Comparison of ENCODE assay signal across 20 cellular contexts in genomic region chr19:49800771-49801170, GRCh38. TPM values are rescaled to one million over a fixed set of nuclear protein-coding genes. Genes with fewer than 3 reads are reported as not detected.
DNase-seq lines count a peak whose midpoint lies in the region; ATAC-seq and TF ChIP-seq lines count a peak whose summit lies in the region.
"Had no signal": no experiment of that assay in that cellular context is flagged by ENCODE, and none has a peak within 500 bp of the region (broad histone marks: within the 10 kb centered on the region; RNA-seq: fewer than 3 reads in every experiment).

No MANE protein-coding gene starts in this region.

- H3K27me3 ChIP-seq in testis (no peaks in the 10 kb centered on the region), Karpas-422 (ENCODE audit: low read length) (no peaks in the 10 kb centered on the region)
- H3K27me3 ChIP-seq: BLaER1 treated with 17β-estradiol and CSF1 and Interleukin-3, amounts not matched to agents 10 nM and 100 nM had no signal

- peaks cover 100% of the 10 kb centered on the region for H3K36me3 Mint-ChIP-seq in dendritic cell treated with granulocyte-macrophage colony-stimulating factor and Interleukin-4, amounts not matched to agents 40 ng/mL and 50 ng/mL, for 4 days (ENCODE audit: low read depth)
- H3K36me3 Mint-ChIP-seq in nephron progenitor cell (ENCODE audit: low read depth), result peaks cover 40% of the 10 kb centered on the region

- no peak for TF ChIP-seq POLR2A in testis (IDR thresholded peaks at IDR 0.05)

- DNase-seq in RWPE1 (ENCODE audit: low spot score) (no peak), nephron progenitor cell (no peak), testis (no peak), Karpas-422 (no peak)
- no peak for DNase-seq in stimulated activated CD4-positive, alpha-beta T cell treated with anti-CD3 and anti-CD28 coated beads, Interleukin-15, amount 100 ng/mL, for 24 hours
- DNase-seq: CD8-positive, alpha-beta memory T cell; COR-L47; DMS 273 treated with DMSO at 0.1 percent for 48 hours; GM23248; KG1 had no signal

- peaks cover 18% of the 10 kb centered on the region for H3K4me1 ChIP-seq in testis
- H3K4me1 ChIP-seq in Karpas-422 (ENCODE audit: low read length), result no peaks in the 10 kb centered on the region
- H3K4me1 ChIP-seq: HAP-1 had no signal

- no peaks in the 10 kb centered on the region for H3K9me2 ChIP-seq in Karpas-422 (replicated peaks; ENCODE audit: insufficient read depth, low read length)

- H3K4me3 Mint-ChIP-seq in dendritic cell treated with granulocyte-macrophage colony-stimulating factor and Interleukin-4, amounts not matched to agents 40 ng/mL and 50 ng/mL, for 4 days, result no peak overlapping the region
- peak overlapping the region; percentile 32 for H3K4me3 Mint-ChIP-seq in nephron progenitor cell
- H3K4me3 Mint-ChIP-seq: B cell, IgD-negative memory B cell had no signal

- 92% methylated on average over 9 to 10 of the region's 10 CpGs for WGBS in testis, 2 donors

- no peaks in the 10 kb centered on the region for H3K79me2 ChIP-seq in Karpas-422 (ENCODE audit: low read length)

- H3K9me3 ChIP-seq in testis, result no peaks in the 10 kb centered on the region
- no peaks in the 10 kb centered on the region for H3K9me3 ChIP-seq in Karpas-422 (ENCODE audit: low read length)
- H3K9me3 ChIP-seq: BLaER1 treated with 17β-estradiol and CSF1 and Interleukin-3, amounts not matched to agents 10 nM and 100 nM; HAP-1 had no signal

- H3K27ac ChIP-seq in RWPE1, result peak overlapping the region; percentile 1; the same call in 1 of the 2 replicates
- peak overlapping the region; percentile 75 to 77 for H3K27ac ChIP-seq in testis
- H3K27ac ChIP-seq in Karpas-422 (ENCODE audit: low read length), result no peak overlapping the region
- H3K27ac ChIP-seq: BLaER1 treated with 17β-estradiol and CSF1 and Interleukin-3, amounts not matched to agents 10 nM and 100 nM; GM23248 had no signal

- H3K4me1 Mint-ChIP-seq in dendritic cell treated with granulocyte-macrophage colony-stimulating factor and Interleukin-4, amounts not matched to agents 40 ng/mL and 50 ng/mL, for 4 days (ENCODE audit: low read depth), result no peaks in the 10 kb centered on the region
- peaks cover 23% of the 10 kb centered on the region for H3K4me1 Mint-ChIP-seq in nephron progenitor cell
- H3K4me1 Mint-ChIP-seq: B cell; CD8-positive, alpha-beta memory T cell; IgD-negative memory B cell had no signal

- CTCF ChIA-PET in RWPE1 (lab: Yijun Ruan, JAX), result interaction anchor here (0.6 to 0.9 kb wide), 2 partner anchors 25 to 50 kb away, joined by 3 read pairs; no protein-coding TSS in a partner anchor

- no peaks in the 10 kb centered on the region for H4K20me1 ChIP-seq in Karpas-422 (ENCODE audit: insufficient read depth, low read depth, low read length)

- no peak overlapping the region for H3K9ac ChIP-seq in Karpas-422 (ENCODE audit: low read length)
- H3K9ac ChIP-seq: BLaER1 treated with 17β-estradiol and CSF1 and Interleukin-3, amounts not matched to agents 10 nM and 100 nM; GM23248 had no signal

- TF ChIP-seq CTCF in RWPE1 (conservative IDR thresholded peaks at IDR 0.05; ENCODE audit: low read depth) (no peak), nephron progenitor cell (IDR thresholded peaks at IDR 0.05) (no peak), testis (IDR thresholded peaks at IDR 0.05) (no peak)

- H3K27me3 Mint-ChIP-seq in dendritic cell treated with granulocyte-macrophage colony-stimulating factor and Interleukin-4, amounts not matched to agents 40 ng/mL and 50 ng/mL, for 4 days, result no peaks in the 10 kb centered on the region
- H3K27me3 Mint-ChIP-seq in nephron progenitor cell (ENCODE audit: low read depth, poor library complexity), result peaks cover 6% of the 10 kb centered on the region
- H3K27me3 Mint-ChIP-seq: B cell; CD8-positive, alpha-beta memory T cell; IgD-negative memory B cell had no signal

- H3K36me3 ChIP-seq in testis (ENCODE audit: low read depth, missing control alignments), result no peaks in the 10 kb centered on the region
- 0 out of 2 replicates have a peak, but pooled peaks cover 24% of the 10 kb centered on the region for H3K36me3 ChIP-seq in Karpas-422 (ENCODE audit: insufficient read depth, low read length)

- peak overlapping the region; percentile 58 for H3K27ac Mint-ChIP-seq in dendritic cell treated with granulocyte-macrophage colony-stimulating factor and Interleukin-4, amounts not matched to agents 40 ng/mL and 50 ng/mL, for 4 days
- H3K27ac Mint-ChIP-seq in nephron progenitor cell, result peak overlapping the region; percentile 48
- H3K27ac Mint-ChIP-seq: IgD-negative memory B cell had no signal

- H3K4me2 ChIP-seq in Karpas-422 (ENCODE audit: low read depth, low read length, poor library complexity, severe bottlenecking), result no peak overlapping the region
- H3K4me2 ChIP-seq: BLaER1 treated with 17β-estradiol and CSF1 and Interleukin-3, amounts not matched to agents 10 nM and 100 nM had no signal

- no peaks in the 10 kb centered on the region for H3K9me3 Mint-ChIP-seq in dendritic cell treated with granulocyte-macrophage colony-stimulating factor and Interleukin-4, amounts not matched to agents 40 ng/mL and 50 ng/mL, for 4 days
- H3K9me3 Mint-ChIP-seq in nephron progenitor cell, result no peaks in the 10 kb centered on the region
- H3K9me3 Mint-ChIP-seq: CD8-positive, alpha-beta memory T cell; IgD-negative memory B cell had no signal

- H3K4me3 ChIP-seq in testis, result no peak overlapping the region
- H3K4me3 ChIP-seq in Karpas-422 (ENCODE audit: low read length), result no peak overlapping the region
- H3K4me3 ChIP-seq: BLaER1 treated with 17β-estradiol and CSF1 and Interleukin-3, amounts not matched to agents 10 nM and 100 nM; GM23248; HAP-1 had no signal

- POLR2A ChIA-PET in RWPE1 (lab: Yijun Ruan, JAX; ENCODE audit: low non-redundant PET), result no interaction called here

- H2AFZ ChIP-seq in Karpas-422 (ENCODE audit: low read length), result no peak overlapping the region
- H2AFZ ChIP-seq: GM23248 had no signal

- no peak for ATAC-seq in GM19397 (IDR thresholded peaks at IDR 0.05; ENCODE audit: unreplicated experiment)
- ATAC-seq in GM21423 (IDR thresholded peaks at IDR 0.05; ENCODE audit: unreplicated experiment), result no peak

- intact Hi-C loops in dendritic cell treated with granulocyte-macrophage colony-stimulating factor and Interleukin-4, amounts not matched to agents 40 ng/mL and 50 ng/mL, for 4 days (cut with micrococcal nuclease), result no loop called here
- intact Hi-C loops in testis (cut with DNase I; ENCODE audit: low total_unique reads), result no loop called here

RNA-seq across cellular contexts. Expression of gene FUZ, which starts 12.3 kb away (rescaled TPM):
- total RNA-seq in testis, result 100 to 1,000 TPM in 1 of 2 donors, 10 to 100 TPM in 1; 56.0 to 101 TPM
- 98.0 TPM for polyA plus RNA-seq in testis (ENCODE audit: insufficient read depth, low read depth, low replicate concordance)
- total RNA-seq in Karpas-422 (2014; rRNA removed; shearing (Covaris generic); ENCODE audit: low replicate concordance), result 15.8 and 38.3 TPM in 2 replicates

RNA-seq across cellular contexts. Expression of gene MED25, which starts 17.3 kb away (rescaled TPM):
- total RNA-seq in testis, result 100 to 1,000 TPM; 244 to 246 TPM
- polyA plus RNA-seq in testis (ENCODE audit: insufficient read depth, low read depth, low replicate concordance), result 156 TPM
- 37.8 and 40.5 TPM in 2 replicates for total RNA-seq in Karpas-422 (2014; rRNA removed; shearing (Covaris generic); ENCODE audit: low replicate concordance)

RNA-seq across cellular contexts. Expression of gene AP2A1, which starts 34.0 kb away (rescaled TPM):
- 100 to 1,000 TPM; 301 to 358 TPM for total RNA-seq in testis
- 226 TPM for polyA plus RNA-seq in testis (ENCODE audit: insufficient read depth, low read depth, low replicate concordance)
- total RNA-seq in Karpas-422 (2014; rRNA removed; shearing (Covaris generic); ENCODE audit: low replicate concordance), result 32.4 and 54.7 TPM in 2 replicates

RNA-seq across cellular contexts. Expression of gene TSKS, which starts 37.7 kb away (rescaled TPM):
- total RNA-seq in testis, result 100 to 1,000 TPM in 1 of 2 donors, 10 to 100 TPM in 1; 65.3 to 101 TPM
- polyA plus RNA-seq in testis (ENCODE audit: insufficient read depth, low read depth, low replicate concordance), result 137 TPM
- 5.7 and 17.9 TPM in 2 replicates for total RNA-seq in Karpas-422 (2014; rRNA removed; shearing (Covaris generic); ENCODE audit: low replicate concordance)
- total RNA-seq: A172, H4, HT1080 had no signal
- polyA plus RNA-seq: CD8-positive, alpha-beta memory T cell had no signal

RNA-seq across cellular contexts. Expression of gene PTOV1, which starts 50.2 kb away (rescaled TPM):
- total RNA-seq in testis, result 100 to 1,000 TPM; 257 to 260 TPM
- polyA plus RNA-seq in testis (ENCODE audit: insufficient read depth, low read depth, low replicate concordance), result 235 TPM
- total RNA-seq in Karpas-422 (2014; rRNA removed; shearing (Covaris generic); ENCODE audit: low replicate concordance), result 67.8 and 114 TPM in 2 replicates
